ENCODE assay signal across 1 cellular context in genomic region chr20:48620486-48621255, GRCh38.
TF ChIP-seq lines count a peak whose summit lies in the region.

No MANE protein-coding gene starts in this region.

TF ChIP-seq in HepG2, 621 proteins besides CTCF, POLR2A, EP300 and RAD21 (continued from another document and continues in another):
- 0 out of 2 replicates have a peak, but pooled peaks have one; percentile 7 for TF ChIP-seq MAZ (IDR thresholded peaks at IDR 0.05; ENCODE audit: borderline replicate concordance, low read depth, low read length)
- TF ChIP-seq MAZ (CRISPR knock-in tag; IDR thresholded peaks at IDR 0.05; ENCODE audit: low read depth), result 0 out of 2 replicates have a peak, but pooled peaks have one; percentile 38
- no peak for TF ChIP-seq ZNF891 (CRISPR knock-in tag; IDR thresholded peaks at IDR 0.05)
- TF ChIP-seq MXI1 (IDR thresholded peaks at IDR 0.05; ENCODE audit: borderline replicate concordance, low read depth, low read length), result 0 out of 3 replicates have a peak, but pooled peaks have one; percentile 18
- no peak for TF ChIP-seq EHMT2 (IDR thresholded peaks at IDR 0.05; ENCODE audit: borderline replicate concordance, low read depth, low read length)
- TF ChIP-seq GMEB1 (CRISPR knock-in tag; IDR thresholded peaks at IDR 0.05; ENCODE audit: borderline replicate concordance), result no peak
- no peak for TF ChIP-seq ZNF44 (CRISPR knock-in tag; IDR thresholded peaks at IDR 0.05)
- TF ChIP-seq ZNF138 (CRISPR knock-in tag; IDR thresholded peaks at IDR 0.05; ENCODE audit: low read depth), result no peak
- TF ChIP-seq CREB1 (IDR thresholded peaks at IDR 0.05), result no peak
- no peak for TF ChIP-seq CREB1 (CRISPR knock-in tag; IDR thresholded peaks at IDR 0.05)
- TF ChIP-seq HNRNPK (IDR thresholded peaks at IDR 0.05; ENCODE audit: low read depth, low read length, poor library complexity, severe bottlenecking), result no peak
- no peak for TF ChIP-seq ZNF562 (CRISPR knock-in tag; IDR thresholded peaks at IDR 0.05; ENCODE audit: borderline replicate concordance)
- no peak for TF ChIP-seq MATR3 (CRISPR knock-in tag; IDR thresholded peaks at IDR 0.05)
- TF ChIP-seq KDM5B (CRISPR knock-in tag; IDR thresholded peaks at IDR 0.05; ENCODE audit: borderline replicate concordance), result no peak
- TF ChIP-seq HDAC1 (CRISPR knock-in tag; IDR thresholded peaks at IDR 0.05), result peak; percentile 43; the same call in 1 of the 2 replicates
- no peak for TF ChIP-seq ZSCAN12 (CRISPR knock-in tag; IDR thresholded peaks at IDR 0.05)
- peak; percentile 68; the same call in 1 of the 2 replicates for TF ChIP-seq AHR (CRISPR knock-in tag; IDR thresholded peaks at IDR 0.05)
- no peak for TF ChIP-seq REXO4 (CRISPR knock-in tag; IDR thresholded peaks at IDR 0.05; ENCODE audit: borderline replicate concordance)
- TF ChIP-seq EED (CRISPR knock-in tag; IDR thresholded peaks at IDR 0.05), result no peak
- no peak for TF ChIP-seq PREB (CRISPR knock-in tag; IDR thresholded peaks at IDR 0.05)
- TF ChIP-seq HDAC2 (CRISPR knock-in tag; IDR thresholded peaks at IDR 0.05), result peak; percentile 19; the same call in 1 of the 2 replicates
- TF ChIP-seq FUBP1 (CRISPR knock-in tag; IDR thresholded peaks at IDR 0.05; ENCODE audit: borderline replicate concordance), result no peak
- TF ChIP-seq ZNF142 (CRISPR knock-in tag; IDR thresholded peaks at IDR 0.05), result 0 out of 2 replicates have a peak, but pooled peaks have one; percentile 54
- TF ChIP-seq CEBPG (CRISPR knock-in tag; IDR thresholded peaks at IDR 0.05), result no peak
- TF ChIP-seq KDM6A (CRISPR knock-in tag; IDR thresholded peaks at IDR 0.05; ENCODE audit: low read depth), result no peak
- TF ChIP-seq ZBTB46 (CRISPR knock-in tag; IDR thresholded peaks at IDR 0.05; ENCODE audit: borderline replicate concordance), result no peak
- TF ChIP-seq PHF20 (CRISPR knock-in tag; IDR thresholded peaks at IDR 0.05), result no peak
- peak; percentile 51; the same call in 1 of the 2 replicates for TF ChIP-seq ZNF747 (CRISPR knock-in tag; IDR thresholded peaks at IDR 0.05; ENCODE audit: borderline replicate concordance)
- TF ChIP-seq BCL3 (CRISPR knock-in tag; IDR thresholded peaks at IDR 0.05), result no peak
- no peak for TF ChIP-seq HBP1 (CRISPR knock-in tag; IDR thresholded peaks at IDR 0.05; ENCODE audit: low read depth)
- TF ChIP-seq NFE2 (CRISPR knock-in tag; IDR thresholded peaks at IDR 0.05), result no peak
- TF ChIP-seq PHF5A (CRISPR knock-in tag; IDR thresholded peaks at IDR 0.05; ENCODE audit: low read depth, unreplicated experiment), result no peak
- TF ChIP-seq ZBTB37 (CRISPR knock-in tag; IDR thresholded peaks at IDR 0.05), result no peak
- no peak; the same call in 1 of the 2 replicates for TF ChIP-seq NFKBIZ (CRISPR knock-in tag; IDR thresholded peaks at IDR 0.05)
- TF ChIP-seq TRIM22 (IDR thresholded peaks at IDR 0.05), result no peak
- no peak for TF ChIP-seq GZF1 (CRISPR knock-in tag; IDR thresholded peaks at IDR 0.05)
- no peak for TF ChIP-seq ZBTB21 (CRISPR knock-in tag; IDR thresholded peaks at IDR 0.05)
- peak; percentile 21; the same call in 1 of the 2 replicates for TF ChIP-seq ZNF556 (CRISPR knock-in tag; IDR thresholded peaks at IDR 0.05; ENCODE audit: borderline replicate concordance)
- no peak for TF ChIP-seq ZEB1 (IDR thresholded peaks at IDR 0.05; ENCODE audit: insufficient replicate concordance, low read depth)
- TF ChIP-seq REL (CRISPR knock-in tag; conservative IDR thresholded peaks at IDR 0.05), result no peak
- TF ChIP-seq NR2F6 (IDR thresholded peaks at IDR 0.05), result no peak
- no peak for TF ChIP-seq NR2F6 (CRISPR knock-in tag; IDR thresholded peaks at IDR 0.05)
- no peak for TF ChIP-seq TRIM24 (CRISPR knock-in tag; IDR thresholded peaks at IDR 0.05)
- no peak; the same call in 1 of the 2 replicates for TF ChIP-seq TBX2 (CRISPR knock-in tag; IDR thresholded peaks at IDR 0.05; ENCODE audit: borderline replicate concordance)
- TF ChIP-seq NFYC (CRISPR knock-in tag; IDR thresholded peaks at IDR 0.05), result no peak
- no peak for TF ChIP-seq HMG20A (CRISPR knock-in tag; IDR thresholded peaks at IDR 0.05; ENCODE audit: borderline replicate concordance)
- peak; percentile 20; the same call in 1 of the 2 replicates for TF ChIP-seq SPEN (CRISPR knock-in tag; IDR thresholded peaks at IDR 0.05; ENCODE audit: low read depth)
